Comparison of ENCODE assay signal across 1 cellular context in the genomic region with DNA sequence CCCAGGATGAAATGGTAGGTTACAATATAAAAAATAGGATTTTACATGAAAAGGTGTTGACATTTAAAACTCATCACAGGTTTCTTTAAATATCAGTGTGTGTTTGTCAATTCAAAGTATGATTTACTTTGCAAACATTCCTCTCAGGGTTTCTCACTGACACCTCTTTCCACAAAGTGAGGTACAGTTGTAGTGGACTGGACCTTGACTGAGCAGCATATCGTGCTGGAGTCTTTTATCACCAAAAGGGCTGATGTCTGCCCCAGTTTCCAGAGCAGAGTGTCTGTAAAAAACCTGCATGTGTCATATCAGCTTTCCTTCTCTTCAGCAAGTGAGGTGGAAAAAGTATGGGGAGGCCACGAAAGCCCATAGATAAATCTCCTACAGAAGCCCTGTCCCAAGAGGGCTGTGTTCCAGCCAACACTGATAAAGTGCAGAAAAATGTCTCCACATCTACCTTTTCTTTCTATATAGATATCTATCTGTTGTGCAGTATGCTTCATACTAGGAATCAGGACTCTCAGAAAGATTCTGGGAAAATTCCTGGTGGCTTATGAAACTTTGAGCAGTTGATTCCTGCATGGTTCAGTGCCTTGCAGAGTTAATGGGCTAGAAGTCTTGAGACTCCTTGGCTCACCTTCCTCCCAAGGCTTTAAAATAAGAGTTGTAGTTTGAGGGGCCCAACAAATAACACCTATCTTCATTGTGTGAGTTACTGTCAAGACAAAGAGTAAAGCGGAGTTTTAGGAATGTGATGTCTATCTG.
A peak's percentile ranks its signal among the peaks of the same experiment; 100 is the strongest.
TF ChIP-seq lines count a peak whose summit lies in the region.

No MANE protein-coding gene starts in this region.

TF ChIP-seq in HepG2, 621 proteins besides CTCF, POLR2A, EP300 and RAD21 (continued from another document and continues in another):
- TF ChIP-seq, protein P1, sequence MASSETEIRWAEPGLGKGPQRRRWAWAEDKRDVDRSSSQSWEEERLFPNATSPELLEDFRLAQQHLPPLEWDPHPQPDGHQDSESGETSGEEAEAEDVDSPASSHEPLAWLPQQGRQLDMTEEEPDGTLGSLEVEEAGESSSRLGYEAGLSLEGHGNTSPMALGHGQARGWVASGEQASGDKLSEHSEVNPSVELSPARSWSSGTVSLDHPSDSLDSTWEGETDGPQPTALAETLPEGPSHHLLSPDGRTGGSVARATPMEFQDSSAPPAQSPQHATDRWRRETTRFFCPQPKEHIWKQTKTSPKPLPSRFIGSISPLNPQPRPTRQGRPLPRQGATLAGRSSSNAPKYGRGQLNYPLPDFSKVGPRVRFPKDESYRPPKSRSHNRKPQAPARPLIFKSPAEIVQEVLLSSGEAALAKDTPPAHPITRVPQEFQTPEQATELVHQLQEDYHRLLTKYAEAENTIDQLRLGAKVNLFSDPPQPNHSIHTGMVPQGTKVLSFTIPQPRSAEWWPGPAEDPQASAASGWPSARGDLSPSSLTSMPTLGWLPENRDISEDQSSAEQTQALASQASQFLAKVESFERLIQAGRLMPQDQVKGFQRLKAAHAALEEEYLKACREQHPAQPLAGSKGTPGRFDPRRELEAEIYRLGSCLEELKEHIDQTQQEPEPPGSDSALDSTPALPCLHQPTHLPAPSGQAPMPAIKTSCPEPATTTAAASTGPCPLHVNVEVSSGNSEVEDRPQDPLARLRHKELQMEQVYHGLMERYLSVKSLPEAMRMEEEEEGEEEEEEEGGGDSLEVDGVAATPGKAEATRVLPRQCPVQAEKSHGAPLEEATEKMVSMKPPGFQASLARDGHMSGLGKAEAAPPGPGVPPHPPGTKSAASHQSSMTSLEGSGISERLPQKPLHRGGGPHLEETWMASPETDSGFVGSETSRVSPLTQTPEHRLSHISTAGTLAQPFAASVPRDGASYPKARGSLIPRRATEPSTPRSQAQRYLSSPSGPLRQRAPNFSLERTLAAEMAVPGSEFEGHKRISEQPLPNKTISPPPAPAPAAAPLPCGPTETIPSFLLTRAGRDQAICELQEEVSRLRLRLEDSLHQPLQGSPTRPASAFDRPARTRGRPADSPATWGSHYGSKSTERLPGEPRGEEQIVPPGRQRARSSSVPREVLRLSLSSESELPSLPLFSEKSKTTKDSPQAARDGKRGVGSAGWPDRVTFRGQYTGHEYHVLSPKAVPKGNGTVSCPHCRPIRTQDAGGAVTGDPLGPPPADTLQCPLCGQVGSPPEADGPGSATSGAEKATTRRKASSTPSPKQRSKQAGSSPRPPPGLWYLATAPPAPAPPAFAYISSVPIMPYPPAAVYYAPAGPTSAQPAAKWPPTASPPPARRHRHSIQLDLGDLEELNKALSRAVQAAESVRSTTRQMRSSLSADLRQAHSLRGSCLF (CRISPR knock-in tag; IDR thresholded peaks at IDR 0.05; ENCODE audit: borderline replicate concordance), result no peak
- TF ChIP-seq ZNF543 (CRISPR knock-in tag; IDR thresholded peaks at IDR 0.05), result no peak
- TF ChIP-seq KMT2A (CRISPR knock-in tag; IDR thresholded peaks at IDR 0.05), result peak; percentile 50; the same call in 1 of the 2 replicates
- TF ChIP-seq TCF7 (IDR thresholded peaks at IDR 0.05; ENCODE audit: low read depth), result peak; percentile 37; the same call in 1 of the 2 replicates
- no peak for TF ChIP-seq ELF3 (CRISPR knock-in tag; IDR thresholded peaks at IDR 0.05)
- TF ChIP-seq, protein P2, sequence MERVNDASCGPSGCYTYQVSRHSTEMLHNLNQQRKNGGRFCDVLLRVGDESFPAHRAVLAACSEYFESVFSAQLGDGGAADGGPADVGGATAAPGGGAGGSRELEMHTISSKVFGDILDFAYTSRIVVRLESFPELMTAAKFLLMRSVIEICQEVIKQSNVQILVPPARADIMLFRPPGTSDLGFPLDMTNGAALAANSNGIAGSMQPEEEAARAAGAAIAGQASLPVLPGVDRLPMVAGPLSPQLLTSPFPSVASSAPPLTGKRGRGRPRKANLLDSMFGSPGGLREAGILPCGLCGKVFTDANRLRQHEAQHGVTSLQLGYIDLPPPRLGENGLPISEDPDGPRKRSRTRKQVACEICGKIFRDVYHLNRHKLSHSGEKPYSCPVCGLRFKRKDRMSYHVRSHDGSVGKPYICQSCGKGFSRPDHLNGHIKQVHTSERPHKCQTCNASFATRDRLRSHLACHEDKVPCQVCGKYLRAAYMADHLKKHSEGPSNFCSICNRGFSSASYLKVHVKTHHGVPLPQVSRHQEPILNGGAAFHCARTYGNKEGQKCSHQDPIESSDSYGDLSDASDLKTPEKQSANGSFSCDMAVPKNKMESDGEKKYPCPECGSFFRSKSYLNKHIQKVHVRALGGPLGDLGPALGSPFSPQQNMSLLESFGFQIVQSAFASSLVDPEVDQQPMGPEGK (CRISPR knock-in tag; IDR thresholded peaks at IDR 0.05), result 0 out of 2 replicates have a peak, but pooled peaks have one; percentile 8
- TF ChIP-seq ZNF264 (CRISPR knock-in tag; IDR thresholded peaks at IDR 0.05), result peak; percentile 52; the same call in 1 of the 2 replicates
- TF ChIP-seq ZNF577 (CRISPR knock-in tag; IDR thresholded peaks at IDR 0.05; ENCODE audit: borderline replicate concordance, low read depth), result no peak
- TF ChIP-seq KLF11 (CRISPR knock-in tag; IDR thresholded peaks at IDR 0.05), result no peak
- no peak for TF ChIP-seq NPAS2 (CRISPR knock-in tag; IDR thresholded peaks at IDR 0.05; ENCODE audit: borderline replicate concordance)
- no peak for TF ChIP-seq ETV6 (CRISPR knock-in tag; conservative IDR thresholded peaks at IDR 0.05)
- 0 out of 2 replicates have a peak, but pooled peaks have one; percentile 33 for TF ChIP-seq HOXA3 (CRISPR knock-in tag; IDR thresholded peaks at IDR 0.05)
- TF ChIP-seq, protein P3, sequence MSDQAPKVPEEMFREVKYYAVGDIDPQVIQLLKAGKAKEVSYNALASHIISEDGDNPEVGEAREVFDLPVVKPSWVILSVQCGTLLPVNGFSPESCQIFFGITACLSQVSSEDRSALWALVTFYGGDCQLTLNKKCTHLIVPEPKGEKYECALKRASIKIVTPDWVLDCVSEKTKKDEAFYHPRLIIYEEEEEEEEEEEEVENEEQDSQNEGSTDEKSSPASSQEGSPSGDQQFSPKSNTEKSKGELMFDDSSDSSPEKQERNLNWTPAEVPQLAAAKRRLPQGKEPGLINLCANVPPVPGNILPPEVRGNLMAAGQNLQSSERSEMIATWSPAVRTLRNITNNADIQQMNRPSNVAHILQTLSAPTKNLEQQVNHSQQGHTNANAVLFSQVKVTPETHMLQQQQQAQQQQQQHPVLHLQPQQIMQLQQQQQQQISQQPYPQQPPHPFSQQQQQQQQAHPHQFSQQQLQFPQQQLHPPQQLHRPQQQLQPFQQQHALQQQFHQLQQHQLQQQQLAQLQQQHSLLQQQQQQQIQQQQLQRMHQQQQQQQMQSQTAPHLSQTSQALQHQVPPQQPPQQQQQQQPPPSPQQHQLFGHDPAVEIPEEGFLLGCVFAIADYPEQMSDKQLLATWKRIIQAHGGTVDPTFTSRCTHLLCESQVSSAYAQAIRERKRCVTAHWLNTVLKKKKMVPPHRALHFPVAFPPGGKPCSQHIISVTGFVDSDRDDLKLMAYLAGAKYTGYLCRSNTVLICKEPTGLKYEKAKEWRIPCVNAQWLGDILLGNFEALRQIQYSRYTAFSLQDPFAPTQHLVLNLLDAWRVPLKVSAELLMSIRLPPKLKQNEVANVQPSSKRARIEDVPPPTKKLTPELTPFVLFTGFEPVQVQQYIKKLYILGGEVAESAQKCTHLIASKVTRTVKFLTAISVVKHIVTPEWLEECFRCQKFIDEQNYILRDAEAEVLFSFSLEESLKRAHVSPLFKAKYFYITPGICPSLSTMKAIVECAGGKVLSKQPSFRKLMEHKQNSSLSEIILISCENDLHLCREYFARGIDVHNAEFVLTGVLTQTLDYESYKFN (CRISPR knock-in tag; conservative IDR thresholded peaks at IDR 0.05), result peak; percentile 85
- TF ChIP-seq SOX13 (IDR thresholded peaks at IDR 0.05), result no peak
- TF ChIP-seq SOX13 (CRISPR knock-in tag; conservative IDR thresholded peaks at IDR 0.05 in 1 of 2, IDR thresholded peaks at IDR 0.05 in 1 of 2), result peak in 1 of 2 experiments; percentile 29; a peak in 1 of 4 replicates
- TF ChIP-seq, protein P4, sequence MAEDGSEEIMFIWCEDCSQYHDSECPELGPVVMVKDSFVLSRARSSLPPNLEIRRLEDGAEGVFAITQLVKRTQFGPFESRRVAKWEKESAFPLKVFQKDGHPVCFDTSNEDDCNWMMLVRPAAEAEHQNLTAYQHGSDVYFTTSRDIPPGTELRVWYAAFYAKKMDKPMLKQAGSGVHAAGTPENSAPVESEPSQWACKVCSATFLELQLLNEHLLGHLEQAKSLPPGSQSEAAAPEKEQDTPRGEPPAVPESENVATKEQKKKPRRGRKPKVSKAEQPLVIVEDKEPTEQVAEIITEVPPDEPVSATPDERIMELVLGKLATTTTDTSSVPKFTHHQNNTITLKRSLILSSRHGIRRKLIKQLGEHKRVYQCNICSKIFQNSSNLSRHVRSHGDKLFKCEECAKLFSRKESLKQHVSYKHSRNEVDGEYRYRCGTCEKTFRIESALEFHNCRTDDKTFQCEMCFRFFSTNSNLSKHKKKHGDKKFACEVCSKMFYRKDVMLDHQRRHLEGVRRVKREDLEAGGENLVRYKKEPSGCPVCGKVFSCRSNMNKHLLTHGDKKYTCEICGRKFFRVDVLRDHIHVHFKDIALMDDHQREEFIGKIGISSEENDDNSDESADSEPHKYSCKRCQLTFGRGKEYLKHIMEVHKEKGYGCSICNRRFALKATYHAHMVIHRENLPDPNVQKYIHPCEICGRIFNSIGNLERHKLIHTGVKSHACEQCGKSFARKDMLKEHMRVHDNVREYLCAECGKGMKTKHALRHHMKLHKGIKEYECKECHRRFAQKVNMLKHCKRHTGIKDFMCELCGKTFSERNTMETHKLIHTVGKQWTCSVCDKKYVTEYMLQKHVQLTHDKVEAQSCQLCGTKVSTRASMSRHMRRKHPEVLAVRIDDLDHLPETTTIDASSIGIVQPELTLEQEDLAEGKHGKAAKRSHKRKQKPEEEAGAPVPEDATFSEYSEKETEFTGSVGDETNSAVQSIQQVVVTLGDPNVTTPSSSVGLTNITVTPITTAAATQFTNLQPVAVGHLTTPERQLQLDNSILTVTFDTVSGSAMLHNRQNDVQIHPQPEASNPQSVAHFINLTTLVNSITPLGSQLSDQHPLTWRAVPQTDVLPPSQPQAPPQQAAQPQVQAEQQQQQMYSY (CRISPR knock-in tag; IDR thresholded peaks at IDR 0.05), result no peak
- TF ChIP-seq, protein P5, sequence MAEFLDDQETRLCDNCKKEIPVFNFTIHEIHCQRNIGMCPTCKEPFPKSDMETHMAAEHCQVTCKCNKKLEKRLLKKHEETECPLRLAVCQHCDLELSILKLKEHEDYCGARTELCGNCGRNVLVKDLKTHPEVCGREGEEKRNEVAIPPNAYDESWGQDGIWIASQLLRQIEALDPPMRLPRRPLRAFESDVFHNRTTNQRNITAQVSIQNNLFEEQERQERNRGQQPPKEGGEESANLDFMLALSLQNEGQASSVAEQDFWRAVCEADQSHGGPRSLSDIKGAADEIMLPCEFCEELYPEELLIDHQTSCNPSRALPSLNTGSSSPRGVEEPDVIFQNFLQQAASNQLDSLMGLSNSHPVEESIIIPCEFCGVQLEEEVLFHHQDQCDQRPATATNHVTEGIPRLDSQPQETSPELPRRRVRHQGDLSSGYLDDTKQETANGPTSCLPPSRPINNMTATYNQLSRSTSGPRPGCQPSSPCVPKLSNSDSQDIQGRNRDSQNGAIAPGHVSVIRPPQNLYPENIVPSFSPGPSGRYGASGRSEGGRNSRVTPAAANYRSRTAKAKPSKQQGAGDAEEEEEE (CRISPR knock-in tag; IDR thresholded peaks at IDR 0.05; ENCODE audit: borderline replicate concordance), result no peak
- TF ChIP-seq NCOA1 (CRISPR knock-in tag; IDR thresholded peaks at IDR 0.05), result peak; percentile 46; the same call in 1 of the 2 replicates
- TF ChIP-seq ZNF766 (CRISPR knock-in tag; IDR thresholded peaks at IDR 0.05; ENCODE audit: borderline replicate concordance), result 0 out of 2 replicates have a peak, but pooled peaks have one; percentile 53
- TF ChIP-seq, protein P6, sequence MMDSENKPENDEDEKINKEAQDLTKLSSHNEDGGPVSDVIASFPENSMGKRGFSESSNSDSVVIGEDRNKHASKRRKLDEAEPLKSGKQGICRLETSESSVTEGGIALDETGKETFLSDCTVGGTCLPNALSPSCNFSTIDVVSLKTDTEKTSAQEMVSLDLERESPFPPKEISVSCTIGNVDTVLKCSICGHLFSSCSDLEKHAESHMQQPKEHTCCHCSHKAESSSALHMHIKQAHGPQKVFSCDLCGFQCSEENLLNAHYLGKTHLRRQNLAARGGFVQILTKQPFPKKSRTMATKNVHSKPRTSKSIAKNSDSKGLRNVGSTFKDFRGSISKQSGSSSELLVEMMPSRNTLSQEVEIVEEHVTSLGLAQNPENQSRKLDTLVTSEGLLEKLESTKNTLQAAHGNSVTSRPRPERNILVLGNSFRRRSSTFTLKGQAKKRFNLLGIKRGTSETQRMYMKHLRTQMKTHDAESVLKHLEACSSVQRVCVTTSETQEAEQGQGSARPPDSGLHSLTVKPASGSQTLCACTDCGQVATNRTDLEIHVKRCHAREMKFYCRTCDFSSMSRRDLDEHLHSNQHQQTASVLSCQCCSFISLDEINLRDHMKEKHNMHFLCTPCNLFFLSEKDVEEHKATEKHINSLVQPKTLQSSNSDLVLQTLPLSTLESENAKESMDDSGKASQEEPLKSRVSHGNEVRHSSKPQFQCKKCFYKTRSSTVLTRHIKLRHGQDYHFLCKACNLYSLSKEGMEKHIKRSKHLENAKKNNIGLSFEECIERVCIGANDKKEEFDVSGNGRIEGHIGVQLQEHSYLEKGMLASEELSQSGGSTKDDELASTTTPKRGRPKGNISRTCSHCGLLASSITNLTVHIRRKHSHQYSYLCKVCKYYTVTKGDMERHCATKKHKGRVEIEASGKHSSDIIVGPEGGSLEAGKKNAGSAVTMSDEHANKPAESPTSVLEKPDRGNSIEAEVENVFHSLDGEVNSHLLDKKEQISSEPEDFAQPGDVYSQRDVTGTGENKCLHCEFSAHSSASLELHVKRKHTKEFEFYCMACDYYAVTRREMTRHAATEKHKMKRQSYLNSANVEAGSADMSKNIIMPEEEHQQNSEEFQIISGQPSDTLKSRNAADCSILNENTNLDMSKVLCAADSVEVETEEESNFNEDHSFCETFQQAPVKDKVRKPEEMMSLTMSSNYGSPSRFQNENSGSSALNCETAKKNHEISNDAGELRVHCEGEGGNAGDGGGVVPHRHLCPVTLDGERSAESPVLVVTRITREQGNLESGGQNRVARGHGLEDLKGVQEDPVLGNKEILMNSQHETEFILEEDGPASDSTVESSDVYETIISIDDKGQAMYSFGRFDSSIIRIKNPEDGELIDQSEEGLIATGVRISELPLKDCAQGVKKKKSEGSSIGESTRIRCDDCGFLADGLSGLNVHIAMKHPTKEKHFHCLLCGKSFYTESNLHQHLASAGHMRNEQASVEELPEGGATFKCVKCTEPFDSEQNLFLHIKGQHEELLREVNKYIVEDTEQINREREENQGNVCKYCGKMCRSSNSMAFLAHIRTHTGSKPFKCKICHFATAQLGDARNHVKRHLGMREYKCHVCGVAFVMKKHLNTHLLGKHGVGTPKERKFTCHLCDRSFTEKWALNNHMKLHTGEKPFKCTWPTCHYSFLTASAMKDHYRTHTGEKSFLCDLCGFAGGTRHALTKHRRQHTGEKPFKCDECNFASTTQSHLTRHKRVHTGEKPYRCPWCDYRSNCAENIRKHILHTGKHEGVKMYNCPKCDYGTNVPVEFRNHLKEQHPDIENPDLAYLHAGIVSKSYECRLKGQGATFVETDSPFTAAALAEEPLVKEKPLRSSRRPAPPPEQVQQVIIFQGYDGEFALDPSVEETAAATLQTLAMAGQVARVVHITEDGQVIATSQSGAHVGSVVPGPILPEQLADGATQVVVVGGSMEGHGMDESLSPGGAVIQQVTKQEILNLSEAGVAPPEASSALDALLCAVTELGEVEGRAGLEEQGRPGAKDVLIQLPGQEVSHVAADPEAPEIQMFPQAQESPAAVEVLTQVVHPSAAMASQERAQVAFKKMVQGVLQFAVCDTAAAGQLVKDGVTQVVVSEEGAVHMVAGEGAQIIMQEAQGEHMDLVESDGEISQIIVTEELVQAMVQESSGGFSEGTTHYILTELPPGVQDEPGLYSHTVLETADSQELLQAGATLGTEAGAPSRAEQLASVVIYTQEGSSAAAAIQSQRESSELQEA (CRISPR knock-in tag; IDR thresholded peaks at IDR 0.05; ENCODE audit: not compliant biosample characterization), result no peak
